Comparison of ENCODE assay signal across 18 cellular contexts in genomic region chr3:32595318-32595717, GRCh38. TPM values are rescaled to one million over a fixed set of nuclear protein-coding genes. Genes with fewer than 3 reads are reported as not detected.
DNase-seq lines count a peak whose midpoint lies in the region; ATAC-seq lines count a peak whose summit lies in the region.
"Had no signal": no experiment of that assay in that cellular context is flagged by ENCODE, and none has a peak within 500 bp of the region (broad histone marks: within the 10 kb centered on the region; RNA-seq: fewer than 3 reads in every experiment).

No MANE protein-coding gene starts in this region.

- ATAC-seq in left ventricle myocardium superior = peak; percentile 10
- no peak for ATAC-seq in Right ventricle myocardium inferior
- ATAC-seq in activated T-cell treated with anti-CD3 and anti-CD28 coated beads, Interleukin-2, amount 50 U/mL, for 72 hours (replicated peaks in 1 of 2) = no peak

- intact Hi-C loops in left ventricle myocardium superior (cut with micrococcal nuclease) (no loop called here), Right ventricle myocardium inferior (cut with DNase I) (loop anchor here (5.0 kb wide), 1 partner anchor 67 kb away; no protein-coding TSS in a partner anchor)

- H3K4me3 Mint-ChIP-seq in activated T-cell treated with anti-CD3 and anti-CD28 coated beads, Interleukin-2, amount 50 U/mL, for 72 hours = no peak overlapping the region

- H3K9me3 Mint-ChIP-seq in activated T-cell treated with anti-CD3 and anti-CD28 coated beads, Interleukin-2, amount 50 U/mL, for 72 hours = no peaks in the 10 kb centered on the region

- H3K4me1 Mint-ChIP-seq in activated T-cell treated with anti-CD3 and anti-CD28 coated beads, Interleukin-2, amount 50 U/mL, for 72 hours (ENCODE audit: low read depth) = no peaks in the 10 kb centered on the region

- peaks cover 9% of the 10 kb centered on the region for H3K27me3 Mint-ChIP-seq in activated T-cell treated with anti-CD3 and anti-CD28 coated beads, Interleukin-2, amount 50 U/mL, for 72 hours (ENCODE audit: low read depth)

- no peaks in the 10 kb centered on the region for H3K36me3 Mint-ChIP-seq in activated T-cell treated with anti-CD3 and anti-CD28 coated beads, Interleukin-2, amount 50 U/mL, for 72 hours (ENCODE audit: insufficient read depth in 2 of 2)

- H3K27ac Mint-ChIP-seq in activated T-cell treated with anti-CD3 and anti-CD28 coated beads, Interleukin-2, amount 50 U/mL, for 72 hours = no peak overlapping the region

- no peak for DNase-seq in left ventricle myocardium superior
- DNase-seq in Right ventricle myocardium inferior (ENCODE audit: missing footprints) = no peak
- peak; percentile 13 for DNase-seq in NCI-H510A (lab: John Stamatoyannopoulos, UW)
- peak; percentile 35 for DNase-seq in myocyte (ENCODE audit: low read depth)
- no peak for DNase-seq in activated T-cell treated with anti-CD3 and anti-CD28 coated beads, Interleukin-2, amount 50 U/mL, for 72 hours
- no peak for DNase-seq in NCI-H1092 (lab: John Stamatoyannopoulos, UW)
- DNase-seq in superior temporal gyrus (ENCODE audit: extremely low spot score) = no peak
- DNase-seq: BE2C, EL, GF-D8, Karpas-422, MV-4-11, NCI-H1694, NCI-H2081 treated with DMSO at 0.1 percent for 48 hours, NCI-H226, NCI-H69, Peyer's patch, T-helper 1 cell had no signal

RNA-seq across cellular contexts. Expression of gene DYNC1LI1, which starts 24.7 kb away (rescaled TPM):
- total RNA-seq in left ventricle myocardium superior = 53.5 TPM
- total RNA-seq in Right ventricle myocardium inferior = 53.6 TPM
- 37.9 and 42.3 TPM in 2 replicates for total RNA-seq in myocyte
- 17.6 TPM for polyA plus RNA-seq in myocyte (2012)
- 10 to 100 TPM; 31.1 to 34.5 TPM for total RNA-seq in activated T-cell treated with anti-CD3 and anti-CD28 coated beads, Interleukin-2, amount 50 U/mL, for 72 hours

Comparison
In these comparisons a context has a peak if more than half of its experiments do, and no peak if none do; other contexts are left out.
1. DNase-seq: peak in NCI-H510A (single experiment) and myocyte (single experiment); none in left ventricle myocardium superior (single experiment), Right ventricle myocardium inferior (single experiment), activated T-cell treated with anti-CD3 and anti-CD28 coated beads, Interleukin-2, amount 50 U/mL, for 72 hours (0 of 2), NCI-H1092 (single experiment) and superior temporal gyrus (single experiment).